Comparison of ENCODE assay signal across 18 cellular contexts in genomic region chr2:120826716-120827410, GRCh38.
A peak's percentile ranks its signal among the peaks of the same experiment; 100 is the strongest.
DNase-seq lines count a peak whose midpoint lies in the region; ATAC-seq lines count a peak whose summit lies in the region.
"Had no signal": no experiment of that assay in that cellular context is flagged by ENCODE, and none has a peak within 500 bp of the region (broad histone marks: within the 10 kb centered on the region; RNA-seq: fewer than 3 reads in every experiment).

No MANE protein-coding gene starts in this region.

- H3K4me3 Mint-ChIP-seq in stimulated activated effector memory CD8-positive, alpha-beta T cell treated with anti-CD3 and anti-CD28 coated beads, Interleukin-12 subunit alpha, Interleukin-12 subunit beta, amount 100 ng/mL, for 72 hours = no peak overlapping the region
- no peak overlapping the region for H3K4me3 Mint-ChIP-seq in activated T-cell treated with anti-CD3 and anti-CD28 coated beads, Interleukin-2, amount 50 U/mL, for 24 hours
- H3K4me3 Mint-ChIP-seq: activated B cell treated with CpG ODN at 0.5 μM for 24 hours; CD4-positive, CD25-positive, alpha-beta regulatory T cell; memory B cell; T-helper 2 cell treated with Interferon-gamma antibody and Interleukin-4, amounts not matched to agents 5 μg/mL and 100 μg/mL, for 36 hours had no signal

- no peaks in the 10 kb centered on the region for H3K36me3 Mint-ChIP-seq in stimulated activated effector memory CD8-positive, alpha-beta T cell treated with anti-CD3 and anti-CD28 coated beads, Interleukin-12 subunit alpha, Interleukin-12 subunit beta, amount 100 ng/mL, for 72 hours
- H3K36me3 Mint-ChIP-seq in activated T-cell treated with anti-CD3 and anti-CD28 coated beads, Interleukin-2, amount 50 U/mL, for 24 hours (ENCODE audit: low read depth) = no peaks in the 10 kb centered on the region
- H3K36me3 Mint-ChIP-seq: CD4-positive, CD25-positive, alpha-beta regulatory T cell; memory B cell had no signal

- peak; percentile 23 to 46 for ATAC-seq in left cardiac atrium
- ATAC-seq in stimulated activated effector memory CD8-positive, alpha-beta T cell treated with anti-CD3 and anti-CD28 coated beads, Interleukin-12 subunit alpha, Interleukin-12 subunit beta, amount 100 ng/mL, for 72 hours = no peak

- intact Hi-C loops in left cardiac atrium (cut with DNase I) (no loop called here), posterior vena cava (cut with DNase I) (no loop called here)

- no peaks in the 10 kb centered on the region for H3K4me1 Mint-ChIP-seq in stimulated activated effector memory CD8-positive, alpha-beta T cell treated with anti-CD3 and anti-CD28 coated beads, Interleukin-12 subunit alpha, Interleukin-12 subunit beta, amount 100 ng/mL, for 72 hours
- no peaks in the 10 kb centered on the region for H3K4me1 Mint-ChIP-seq in activated T-cell treated with anti-CD3 and anti-CD28 coated beads, Interleukin-2, amount 50 U/mL, for 24 hours (ENCODE audit: low read depth)
- H3K4me1 Mint-ChIP-seq: activated B cell treated with CpG ODN at 0.5 μM for 24 hours; CD4-positive, CD25-positive, alpha-beta regulatory T cell; memory B cell had no signal

- DNase-seq in AG08396 (ENCODE audit: low spot score) (peak; percentile 29), NCI-H2029 treated with DMSO at 0.1 percent for 48 hours (lab: John Stamatoyannopoulos, UW) (peak; percentile 17), left cardiac atrium (no peak), posterior vena cava (ENCODE audit: low spot score) (peak; percentile 64), GF-D8 (lab: John Stamatoyannopoulos, UW) (no peak), Kasumi-1 (lab: John Stamatoyannopoulos, UW) (no peak)
- no peak for DNase-seq in stimulated activated effector memory CD8-positive, alpha-beta T cell treated with anti-CD3 and anti-CD28 coated beads, Interleukin-12 subunit alpha, Interleukin-12 subunit beta, amount 100 ng/mL, for 72 hours (ENCODE audit: low spot score in 2 of 2)
- DNase-seq in activated T-cell treated with anti-CD3 and anti-CD28 coated beads, Interleukin-2, amount 50 U/mL, for 24 hours = no peak
- DNase-seq: activated B cell treated with CpG ODN at 0.5 μM for 24 hours; activated CD4-positive, alpha-beta T cell treated with anti-CD3 and anti-CD28 coated beads, Interleukin-2, amount 50 U/mL, for 48 hours; CD4-positive, CD25-positive, alpha-beta regulatory T cell; DMS153; GOT3; islet precursor cell; NCI-H1930; NK-92 treated with Interleukin-12 subunit alpha and Interleukin-12 subunit beta, amount 100 ng/mL, for 24 hours had no signal

- H3K27me3 Mint-ChIP-seq in activated T-cell treated with anti-CD3 and anti-CD28 coated beads, Interleukin-2, amount 50 U/mL, for 24 hours = no peaks in the 10 kb centered on the region
- H3K27me3 Mint-ChIP-seq: activated B cell treated with CpG ODN at 0.5 μM for 24 hours; CD4-positive, CD25-positive, alpha-beta regulatory T cell had no signal

- no peaks in the 10 kb centered on the region for H3K9me3 Mint-ChIP-seq in stimulated activated effector memory CD8-positive, alpha-beta T cell treated with anti-CD3 and anti-CD28 coated beads, Interleukin-12 subunit alpha, Interleukin-12 subunit beta, amount 100 ng/mL, for 72 hours
- H3K9me3 Mint-ChIP-seq in activated T-cell treated with anti-CD3 and anti-CD28 coated beads, Interleukin-2, amount 50 U/mL, for 24 hours = no peaks in the 10 kb centered on the region
- H3K9me3 Mint-ChIP-seq: activated B cell treated with CpG ODN at 0.5 μM for 24 hours; CD4-positive, CD25-positive, alpha-beta regulatory T cell; memory B cell; T-helper 2 cell treated with Interferon-gamma antibody and Interleukin-4, amounts not matched to agents 5 μg/mL and 100 μg/mL, for 36 hours had no signal

- no peak overlapping the region for H3K27ac Mint-ChIP-seq in stimulated activated effector memory CD8-positive, alpha-beta T cell treated with anti-CD3 and anti-CD28 coated beads, Interleukin-12 subunit alpha, Interleukin-12 subunit beta, amount 100 ng/mL, for 72 hours
- H3K27ac Mint-ChIP-seq in activated T-cell treated with anti-CD3 and anti-CD28 coated beads, Interleukin-2, amount 50 U/mL, for 24 hours = no peak overlapping the region
- H3K27ac Mint-ChIP-seq: activated B cell treated with CpG ODN at 0.5 μM for 24 hours; CD4-positive, CD25-positive, alpha-beta regulatory T cell; memory B cell; T-helper 2 cell treated with Interferon-gamma antibody and Interleukin-4, amounts not matched to agents 5 μg/mL and 100 μg/mL, for 36 hours had no signal

Comparison
In these comparisons a context has a peak if more than half of its experiments do, and no peak if none do; other contexts are left out.
1. DNase-seq: peak in AG08396 (single experiment), NCI-H2029 treated with DMSO at 0.1 percent for 48 hours (single experiment) and posterior vena cava (single experiment); none in left cardiac atrium (single experiment), stimulated activated effector memory CD8-positive, alpha-beta T cell treated with anti-CD3 and anti-CD28 coated beads, Interleukin-12 subunit alpha, Interleukin-12 subunit beta, amount 100 ng/mL, for 72 hours (0 of 2), GF-D8 (single experiment), Kasumi-1 (0 of 2) and activated T-cell treated with anti-CD3 and anti-CD28 coated beads, Interleukin-2, amount 50 U/mL, for 24 hours (single experiment).